ENCODE assay signal across 1 cellular context in the genomic region with DNA sequence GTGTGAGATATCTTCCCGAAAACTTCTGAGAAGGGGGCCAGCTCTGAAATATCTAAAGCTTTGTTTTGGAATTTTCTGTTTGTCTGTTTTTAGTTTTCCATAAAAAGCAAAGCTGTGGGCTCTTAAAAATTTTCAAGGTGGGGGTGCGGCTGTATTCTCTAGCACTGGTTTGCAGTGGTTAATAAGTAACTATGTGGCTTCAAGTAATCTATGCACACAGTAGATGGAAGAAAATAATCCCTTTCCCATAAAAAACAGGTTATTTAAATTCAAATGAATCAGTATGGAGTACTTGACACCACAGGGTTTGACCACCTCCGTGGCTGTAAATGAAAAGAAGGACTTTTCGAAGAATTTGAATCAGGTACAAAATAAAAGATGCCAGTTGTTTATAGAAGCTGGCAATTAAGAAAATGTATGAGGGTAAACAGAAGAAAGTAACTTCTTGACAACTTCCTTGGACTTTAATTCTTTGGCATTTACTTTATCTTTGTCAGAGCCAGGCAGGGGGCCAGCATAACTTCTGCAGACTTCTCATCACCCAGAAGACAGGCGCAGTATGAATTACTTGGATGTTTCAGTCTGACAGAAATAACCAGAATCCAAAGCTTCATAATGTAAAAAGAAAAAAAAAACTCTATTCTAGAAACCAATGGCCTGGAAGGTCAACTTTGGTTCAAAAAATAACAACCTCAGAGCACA.
TF ChIP-seq lines count a peak whose summit lies in the region.

No MANE protein-coding gene starts in this region.

TF ChIP-seq in H1, 55 proteins besides CTCF, POLR2A, EP300 and RAD21:
- TF ChIP-seq SP1 (IDR thresholded peaks at IDR 0.05; ENCODE audit: low read depth, low read length), result no peak
- TF ChIP-seq YY1 (IDR thresholded peaks at IDR 0.05; ENCODE audit: low read depth, low read length), result no peak
- TF ChIP-seq, protein P1, sequence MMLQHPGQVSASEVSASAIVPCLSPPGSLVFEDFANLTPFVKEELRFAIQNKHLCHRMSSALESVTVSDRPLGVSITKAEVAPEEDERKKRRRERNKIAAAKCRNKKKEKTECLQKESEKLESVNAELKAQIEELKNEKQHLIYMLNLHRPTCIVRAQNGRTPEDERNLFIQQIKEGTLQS (IDR thresholded peaks at IDR 0.05; ENCODE audit: insufficient read depth, low read depth, low read length), result no peak
- no peak for TF ChIP-seq SP4 (IDR thresholded peaks at IDR 0.05; ENCODE audit: low read length)
- TF ChIP-seq, protein P2, sequence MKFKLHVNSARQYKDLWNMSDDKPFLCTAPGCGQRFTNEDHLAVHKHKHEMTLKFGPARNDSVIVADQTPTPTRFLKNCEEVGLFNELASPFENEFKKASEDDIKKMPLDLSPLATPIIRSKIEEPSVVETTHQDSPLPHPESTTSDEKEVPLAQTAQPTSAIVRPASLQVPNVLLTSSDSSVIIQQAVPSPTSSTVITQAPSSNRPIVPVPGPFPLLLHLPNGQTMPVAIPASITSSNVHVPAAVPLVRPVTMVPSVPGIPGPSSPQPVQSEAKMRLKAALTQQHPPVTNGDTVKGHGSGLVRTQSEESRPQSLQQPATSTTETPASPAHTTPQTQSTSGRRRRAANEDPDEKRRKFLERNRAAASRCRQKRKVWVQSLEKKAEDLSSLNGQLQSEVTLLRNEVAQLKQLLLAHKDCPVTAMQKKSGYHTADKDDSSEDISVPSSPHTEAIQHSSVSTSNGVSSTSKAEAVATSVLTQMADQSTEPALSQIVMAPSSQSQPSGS (IDR thresholded peaks at IDR 0.05; ENCODE audit: low read length), result no peak
- no peak for TF ChIP-seq SIX5 (IDR thresholded peaks at IDR 0.05; ENCODE audit: low read depth, low read length)
- no peak for TF ChIP-seq MAFK (IDR thresholded peaks at IDR 0.05; ENCODE audit: low read depth, low read length)
- no peak for TF ChIP-seq TEAD4 (IDR thresholded peaks at IDR 0.05; ENCODE audit: low read depth, low read length)
- no peak for TF ChIP-seq BRCA1 (IDR thresholded peaks at IDR 0.05; ENCODE audit: low read depth, low read length)
- no peak for TF ChIP-seq PHF8 (conservative IDR thresholded peaks at IDR 0.05; ENCODE audit: low read depth, low read length)
- TF ChIP-seq JUND (IDR thresholded peaks at IDR 0.05; ENCODE audit: low read length), result no peak
- no peak for TF ChIP-seq TAF7 (optimal IDR thresholded peaks at IDR 0.05; ENCODE audit: borderline replicate concordance, low read depth, low read length)
- no peak for TF ChIP-seq TBP (IDR thresholded peaks at IDR 0.05; ENCODE audit: low read depth, low read length)
- TF ChIP-seq CHD1 (IDR thresholded peaks at IDR 0.05; ENCODE audit: low read depth, low read length), result no peak
- TF ChIP-seq CREB1 (IDR thresholded peaks at IDR 0.05), result no peak
- no peak for TF ChIP-seq ASH2L (IDR thresholded peaks at IDR 0.05; ENCODE audit: low read length)
- TF ChIP-seq SAP30 (IDR thresholded peaks at IDR 0.05; ENCODE audit: insufficient read depth, insufficient replicate concordance, low read length), result no peak
- no peak for TF ChIP-seq JUN (IDR thresholded peaks at IDR 0.05; ENCODE audit: low read depth, low read length)
- TF ChIP-seq SIRT6 (IDR thresholded peaks at IDR 0.05; ENCODE audit: low read length), result no peak
- TF ChIP-seq KDM4A (IDR thresholded peaks at IDR 0.05; ENCODE audit: low read depth, low read length, severe bottlenecking), result no peak
TF ChIP-seq in H1: peak in this region for 0.
